12 cellular contexts compared by ENCODE assay signal in the genomic region with DNA sequence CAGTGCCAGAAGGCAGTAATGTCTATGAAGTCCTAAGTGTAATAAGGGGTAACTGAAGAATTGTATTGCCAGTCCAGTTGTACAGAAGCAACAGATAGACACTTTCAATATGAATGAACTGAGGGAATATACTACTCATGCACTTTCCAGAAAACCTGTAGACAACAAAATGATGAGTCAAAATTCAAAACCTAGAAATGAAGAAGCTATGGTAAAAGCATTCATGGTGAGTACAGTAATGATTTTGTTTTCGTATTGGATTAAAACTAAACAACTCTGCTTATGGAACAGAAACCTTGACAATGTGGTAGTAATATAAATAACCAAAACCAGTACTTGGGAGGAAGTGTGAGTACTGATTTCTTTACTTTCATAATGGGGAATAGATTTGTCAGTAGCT. TPM values are rescaled to one million over a fixed set of nuclear protein-coding genes. Genes with fewer than 3 reads are reported as not detected.
DNase-seq lines count a peak whose midpoint lies in the region; ATAC-seq and TF ChIP-seq lines count a peak whose summit lies in the region.
"Had no signal": no experiment of that assay in that cellular context is flagged by ENCODE, and none has a peak within 500 bp of the region (broad histone marks: within the 10 kb centered on the region; RNA-seq: fewer than 3 reads in every experiment).

No MANE protein-coding gene starts in this region.

- CTCF ChIA-PET in OCI-LY7 (lab: Charles Lee; ENCODE audit: unreplicated experiment) = no interaction called here

- no peaks in the 10 kb centered on the region for H4K20me1 ChIP-seq in OCI-LY7 (ENCODE audit: insufficient read depth, low read length)

- H3K27ac ChIP-seq in OCI-LY7 (ENCODE audit: low read depth, low read length, poor library complexity, severe bottlenecking) = no peak overlapping the region

- no peak overlapping the region for H3K4me3 ChIP-seq in OCI-LY7 (ENCODE audit: low read depth, low read length, poor library complexity, severe bottlenecking)

- H3K4me2 ChIP-seq in OCI-LY7 (ENCODE audit: low read length) = peak overlapping the region; percentile 45

- H3K4me1 ChIP-seq in OCI-LY7 (ENCODE audit: insufficient read depth, low read length, poor library complexity, severe bottlenecking) = peaks cover 20% of the 10 kb centered on the region
- H3K4me1 ChIP-seq: Caco-2 had no signal

- peak; percentile 87 for ATAC-seq in GM18502 (IDR thresholded peaks at IDR 0.05; ENCODE audit: poor library complexity, unreplicated experiment)
- peak; percentile 85 for ATAC-seq in GM19452 (IDR thresholded peaks at IDR 0.05; ENCODE audit: unreplicated experiment)
- ATAC-seq in HG03039 (IDR thresholded peaks at IDR 0.05; ENCODE audit: unreplicated experiment) = peak; percentile 85

- no peaks in the 10 kb centered on the region for H3K9me3 ChIP-seq in OCI-LY7 (ENCODE audit: low read length)
- H3K9me3 ChIP-seq: Caco-2 had no signal

- BruUV-seq in OCI-LY7 (replicated peaks; lab: Mats Ljungman, UMichigan) = no TSS peak

- no peak overlapping the region for H2AFZ ChIP-seq in OCI-LY7 (ENCODE audit: low read length)

- intact Hi-C loops in OCI-LY7 (cut with micrococcal nuclease; ENCODE audit: unreplicated experiment) = no loop called here

- DNase-seq in OCI-LY7 (ENCODE audit: low spot score) (no peak), T-helper 9 cell (no peak), NCI-H2029 (lab: John Stamatoyannopoulos, UW) (no peak), SK-N-DZ (ENCODE audit: low spot score) (no peak), DMS53 treated with DMSO at 0.1 percent for 48 hours (lab: John Stamatoyannopoulos, UW; ENCODE audit: unreplicated experiment) (no peak)
- DNase-seq: Caco-2, GOT3, NCI-H1105 treated with DMSO at 0.1 percent for 48 hours, occipital lobe had no signal

- TF ChIP-seq CTCF in OCI-LY7 (conservative IDR thresholded peaks at IDR 0.05; ENCODE audit: low read length) = no peak

- no peaks in the 10 kb centered on the region for H3K9me2 ChIP-seq in OCI-LY7 (ENCODE audit: insufficient read depth, low read length)

- no peaks in the 10 kb centered on the region for H3K79me2 ChIP-seq in OCI-LY7 (ENCODE audit: insufficient read depth, low read depth, low read length)

- H3K36me3 ChIP-seq in OCI-LY7 (ENCODE audit: insufficient read depth, low read length) = no peaks in the 10 kb centered on the region

- POLR2A ChIA-PET in OCI-LY7 (lab: Charles Lee) = interaction anchor here (0.7 to 1.4 kb wide), 4 partner anchors 10 to 187 kb away, joined by 3 to 6 read pairs (median 4); no protein-coding TSS in a partner anchor

RNA-seq across cellular contexts. Expression of a gene that starts 35.0 kb away (rescaled TPM):
- total RNA-seq in OCI-LY7 (2014; rRNA removed; shearing (Covaris generic)) = 0.21 and 2.6 TPM in 2 replicates
- 8.4 and 8.9 TPM in 2 replicates for total RNA-seq in OCI-LY7 (2022)
- polyA plus RNA-seq in SK-N-DZ (2014; cell fraction: cytosol; rRNA removed) = 1.7 and 3.3 TPM in 2 replicates
- polyA plus RNA-seq in SK-N-DZ (2014; cell fraction: nucleus; rRNA removed) = 2.2 and 9.2 TPM in 2 replicates
